Comparison of ENCODE assay signal across 1 cellular context in genomic region chr12:8829621-8830020, GRCh38.
TF ChIP-seq lines count a peak whose summit lies in the region.

No MANE protein-coding gene starts in this region.

TF ChIP-seq in GM23338, 12 proteins besides CTCF, POLR2A, EP300 and RAD21:
- no peak for TF ChIP-seq ZNF462 (CRISPR knock-in tag; IDR thresholded peaks at IDR 0.05)
- peak; percentile 55 for TF ChIP-seq REST (IDR thresholded peaks at IDR 0.05; ENCODE audit: unreplicated experiment)
- no peak for TF ChIP-seq ETS1 (IDR thresholded peaks at IDR 0.05)
TF ChIP-seq in GM23338: peak in this region for 1.
